9 cellular contexts compared by ENCODE assay signal in genomic region chr1:112698366-112699310, GRCh38. TPM values are rescaled to one million over a fixed set of nuclear protein-coding genes. Genes with fewer than 3 reads are reported as not detected.
DNase-seq lines count a peak whose midpoint lies in the region; ATAC-seq, FAIRE-seq and TF ChIP-seq lines count a peak whose summit lies in the region.
"Had no signal": no experiment of that assay in that cellular context is flagged by ENCODE, and none has a peak within 500 bp of the region (broad histone marks: within the 10 kb centered on the region; RNA-seq: fewer than 3 reads in every experiment).

No MANE protein-coding gene starts in this region.

- TF ChIP-seq CTCF in astrocyte (IDR thresholded peaks at IDR 0.05; ENCODE audit: insufficient read depth, low read depth, low read length) = no peak

- peaks cover 17% of the 10 kb centered on the region for H4K20me1 ChIP-seq in astrocyte (ENCODE audit: insufficient read depth, low read length)

- no peaks in the 10 kb centered on the region for H3K27me3 Mint-ChIP-seq in CD4-positive, CD25-positive, alpha-beta regulatory T cell
- no peaks in the 10 kb centered on the region for H3K27me3 Mint-ChIP-seq in astrocyte (ENCODE audit: low read depth, unreplicated experiment)
- no peaks in the 10 kb centered on the region for H3K27me3 Mint-ChIP-seq in activated T-cell treated with anti-CD3 and anti-CD28 coated beads, Interleukin-2, amount 50 U/mL, for 4 hours (ENCODE audit: low read depth)

- peaks cover 18% of the 10 kb centered on the region for H3K4me1 ChIP-seq in CD4-positive, CD25-positive, alpha-beta regulatory T cell (ENCODE audit: control insufficient read depth, insufficient read depth, low read length, poor library complexity, severe bottlenecking)
- H3K4me1 ChIP-seq in astrocyte (ENCODE audit: insufficient read depth, low read length) = peaks cover 40% of the 10 kb centered on the region
- H3K4me1 ChIP-seq in mucosa of stomach (ENCODE audit: control insufficient read depth, insufficient read depth, low read length) = peaks cover 57% of the 10 kb centered on the region

- H3K36me3 Mint-ChIP-seq in CD4-positive, CD25-positive, alpha-beta regulatory T cell = peaks cover 24% of the 10 kb centered on the region
- peaks cover 23% of the 10 kb centered on the region for H3K36me3 Mint-ChIP-seq in astrocyte (ENCODE audit: low read depth, unreplicated experiment)
- peaks cover 15% of the 10 kb centered on the region for H3K36me3 Mint-ChIP-seq in activated T-cell treated with anti-CD3 and anti-CD28 coated beads, Interleukin-2, amount 50 U/mL, for 4 hours (ENCODE audit: insufficient read depth)

- H2AFZ ChIP-seq in astrocyte (ENCODE audit: low read depth, low read length) = no peak overlapping the region

- H3K27ac ChIP-seq in CD4-positive, CD25-positive, alpha-beta regulatory T cell (ENCODE audit: insufficient read depth, low read length, poor library complexity, severe bottlenecking) = no peak overlapping the region
- no peak overlapping the region for H3K27ac ChIP-seq in astrocyte (ENCODE audit: low read depth, low read length)

- no peak for DNase-seq in CD4-positive, CD25-positive, alpha-beta regulatory T cell
- peak; percentile 47 for DNase-seq in NCI-H187 treated with DMSO at 0.1 percent for 48 hours (lab: John Stamatoyannopoulos, UW)
- DNase-seq in astrocyte (ENCODE audit: low read depth) = no peak
- no peak for DNase-seq in activated gamma-delta T cell (lab: John Stamatoyannopoulos, UW)
- no peak for DNase-seq in HPDE6-E6E7 (ENCODE audit: extremely low spot score)
- no peak for DNase-seq in activated T-cell treated with anti-CD3 and anti-CD28 coated beads, Interleukin-2, amount 50 U/mL, for 4 hours
- DNase-seq: stimulated activated naive CD4-positive, alpha-beta T cell treated with Interleukin-2 at 50 U/mL for 16 hours had no signal

- H3K9me3 Mint-ChIP-seq in CD4-positive, CD25-positive, alpha-beta regulatory T cell = no peaks in the 10 kb centered on the region
- no peaks in the 10 kb centered on the region for H3K9me3 Mint-ChIP-seq in astrocyte (ENCODE audit: unreplicated experiment)
- no peaks in the 10 kb centered on the region for H3K9me3 Mint-ChIP-seq in activated T-cell treated with anti-CD3 and anti-CD28 coated beads, Interleukin-2, amount 50 U/mL, for 4 hours

- no peak overlapping the region for H3K4me2 ChIP-seq in astrocyte (ENCODE audit: low read length)

- no peaks in the 10 kb centered on the region for H3K27me3 ChIP-seq in CD4-positive, CD25-positive, alpha-beta regulatory T cell (ENCODE audit: control insufficient read depth, insufficient read depth, low read length)
- H3K27me3 ChIP-seq in astrocyte (ENCODE audit: insufficient read depth, low read length) (no peaks in the 10 kb centered on the region), mucosa of stomach (ENCODE audit: control insufficient read depth, insufficient read depth, low read length) (no peaks in the 10 kb centered on the region)

- no peak overlapping the region for H3K4me3 ChIP-seq in CD4-positive, CD25-positive, alpha-beta regulatory T cell (ENCODE audit: low read depth, low read length)
- H3K4me3 ChIP-seq in astrocyte (ENCODE audit: insufficient read depth, low read depth, low read length) (no peak overlapping the region), mucosa of stomach (ENCODE audit: low read length) (no peak overlapping the region)

- H3K4me3 Mint-ChIP-seq in CD4-positive, CD25-positive, alpha-beta regulatory T cell = no peak overlapping the region
- no peak overlapping the region for H3K4me3 Mint-ChIP-seq in astrocyte (ENCODE audit: unreplicated experiment)
- no peak overlapping the region for H3K4me3 Mint-ChIP-seq in activated T-cell treated with anti-CD3 and anti-CD28 coated beads, Interleukin-2, amount 50 U/mL, for 4 hours

- H3K79me2 ChIP-seq in astrocyte (ENCODE audit: insufficient read depth, low read length) = peaks cover 18% of the 10 kb centered on the region

- H3K9me3 ChIP-seq in CD4-positive, CD25-positive, alpha-beta regulatory T cell (ENCODE audit: control insufficient read depth in 2 of 2, low read length in 2 of 2) = no peaks in the 10 kb centered on the region
- H3K9me3 ChIP-seq in astrocyte (ENCODE audit: insufficient read depth, low read depth, low read length) (no peaks in the 10 kb centered on the region), mucosa of stomach (ENCODE audit: control insufficient read depth, low read length) (no peaks in the 10 kb centered on the region)

- H3K36me3 ChIP-seq in CD4-positive, CD25-positive, alpha-beta regulatory T cell (ENCODE audit: control insufficient read depth, insufficient read depth, low read length) = peaks cover 54% of the 10 kb centered on the region
- H3K36me3 ChIP-seq in astrocyte (ENCODE audit: insufficient read depth, low read length) (peaks cover 28% of the 10 kb centered on the region), mucosa of stomach (ENCODE audit: control insufficient read depth, insufficient read depth, low read length) (peaks cover 15% of the 10 kb centered on the region)

- H3K9ac ChIP-seq in astrocyte (ENCODE audit: low read length) (no peak overlapping the region), mucosa of stomach (ENCODE audit: low read length) (peak overlapping the region; percentile 49)

- H3K4me1 Mint-ChIP-seq in CD4-positive, CD25-positive, alpha-beta regulatory T cell = peaks cover 7 to 32% (median 20%) of the 10 kb centered on the region in 4 donors
- peaks cover 49% of the 10 kb centered on the region for H3K4me1 Mint-ChIP-seq in astrocyte (ENCODE audit: low read depth, unreplicated experiment)
- H3K4me1 Mint-ChIP-seq in activated T-cell treated with anti-CD3 and anti-CD28 coated beads, Interleukin-2, amount 50 U/mL, for 4 hours (ENCODE audit: low read depth) = peaks cover 41% of the 10 kb centered on the region

- H3K27ac Mint-ChIP-seq in CD4-positive, CD25-positive, alpha-beta regulatory T cell = peak overlapping the region; percentile 60 to 85 (median 65)
- peak overlapping the region; percentile 47 for H3K27ac Mint-ChIP-seq in astrocyte (ENCODE audit: unreplicated experiment)

- no peak for FAIRE-seq in astrocyte (lab: Jason Lieb, UNC)

- no peak for ATAC-seq in CD4-positive, CD25-positive, alpha-beta regulatory T cell (ENCODE audit: low read depth in 2 of 2)
- no peak for ATAC-seq in activated T-cell treated with anti-CD3 and anti-CD28 coated beads, Interleukin-2, amount 50 U/mL, for 4 hours
- no peak for ATAC-seq in HG02970 (IDR thresholded peaks at IDR 0.05; ENCODE audit: low FRiP score, unreplicated experiment)

RNA-seq across cellular contexts. Expression of gene RHOC, which starts 8.3 kb away (rescaled TPM):
- total RNA-seq in CD4-positive, CD25-positive, alpha-beta regulatory T cell = 17.4 TPM
- 10 to 100 TPM; 20.1 to 34.1 (median 28.9) TPM for polyA plus RNA-seq in CD4-positive, CD25-positive, alpha-beta regulatory T cell
- 585 and 657 TPM in 2 replicates for total RNA-seq in astrocyte
- total RNA-seq in activated T-cell treated with anti-CD3 and anti-CD28 coated beads, Interleukin-2, amount 50 U/mL, for 4 hours = 1 to 10 TPM; 2.3 to 8.3 (median 5.6) TPM

RNA-seq across cellular contexts. Expression of gene PPM1J, which starts 16.5 kb away (rescaled TPM):
- not detected for total RNA-seq in CD4-positive, CD25-positive, alpha-beta regulatory T cell
- polyA plus RNA-seq in CD4-positive, CD25-positive, alpha-beta regulatory T cell = not detected
- 5.2 TPM in 2 replicates for total RNA-seq in astrocyte
- under 1 TPM in 2 of 3 donors, not detected in 1; 0.16 to 0.37 TPM for total RNA-seq in activated T-cell treated with anti-CD3 and anti-CD28 coated beads, Interleukin-2, amount 50 U/mL, for 4 hours

RNA-seq across cellular contexts. Expression of gene MOV10, which starts 24.2 kb away (rescaled TPM):
- 94.2 TPM for total RNA-seq in CD4-positive, CD25-positive, alpha-beta regulatory T cell
- polyA plus RNA-seq in CD4-positive, CD25-positive, alpha-beta regulatory T cell = 10 to 100 TPM; 26.1 to 29.8 (median 28.3) TPM
- 121 and 147 TPM in 2 replicates for total RNA-seq in astrocyte
- total RNA-seq in activated T-cell treated with anti-CD3 and anti-CD28 coated beads, Interleukin-2, amount 50 U/mL, for 4 hours = 10 to 100 TPM; 18.6 to 24.6 (median 20.8) TPM

Comparison
In these comparisons a context has a peak if more than half of its experiments do, and no peak if none do; other contexts are left out.
1. RNA of gene RHOC, which starts 8.3 kb away (total RNA-seq): 585 to 657 TPM in astrocyte; 17.4 TPM in CD4-positive, CD25-positive, alpha-beta regulatory T cell (single experiment) and 2.3 to 8.3 TPM in activated T-cell treated with anti-CD3 and anti-CD28 coated beads, Interleukin-2, amount 50 U/mL, for 4 hours; every median in the first group is over 10 times any median in the second.